15 cellular contexts compared by ENCODE assay signal in genomic region chr19:5707576-5708575, GRCh38. TPM values are rescaled to one million over a fixed set of nuclear protein-coding genes. Genes with fewer than 3 reads are reported as not detected.
DNase-seq lines count a peak whose midpoint lies in the region; ATAC-seq and TF ChIP-seq lines count a peak whose summit lies in the region.
"Had no signal": no experiment of that assay in that cellular context is flagged by ENCODE, and none has a peak within 500 bp of the region (broad histone marks: within the 10 kb centered on the region; RNA-seq: fewer than 3 reads in every experiment).

No MANE protein-coding gene starts in this region.

- H3K27me3 ChIP-seq in upper lobe of right lung, result no peaks in the 10 kb centered on the region
- H3K27me3 ChIP-seq: SJSA1 had no signal

- ATAC-seq in stimulated activated naive CD8-positive, alpha-beta T cell treated with anti-CD3 and anti-CD28 coated beads, Interleukin-15, amount 100 ng/mL, for 72 hours, result peak; percentile 16
- no peak for ATAC-seq in stimulated activated naive CD8-positive, alpha-beta T cell treated with anti-CD3 and anti-CD28 coated beads, Interleukin-15, Interleukin-2, amounts not matched to agents 100 U/mL and 50 U/mL, for 24 hours
- ATAC-seq in activated CD8-positive, alpha-beta T cell treated with anti-CD3 and anti-CD28 coated beads, Interleukin-2, amount 10 ng/mL, durations not matched to agents 7 days and 5 days, result peak; percentile 7
- peak; percentile 6 for ATAC-seq in upper lobe of right lung
- no peak for ATAC-seq in GM18517 (IDR thresholded peaks at IDR 0.05; ENCODE audit: unreplicated experiment)

- H3K36me3 Mint-ChIP-seq in activated CD8-positive, alpha-beta T cell treated with anti-CD3 and anti-CD28 coated beads, Interleukin-2, amount 10 ng/mL, durations not matched to agents 7 days and 5 days (ENCODE audit: low read depth), result peaks cover 47% of the 10 kb centered on the region

- TF ChIP-seq CTCF in upper lobe of right lung (IDR thresholded peaks at IDR 0.05), result no peak

- H3K9me3 ChIP-seq in upper lobe of right lung, result no peaks in the 10 kb centered on the region
- H3K9me3 ChIP-seq: SJSA1 had no signal

- no peak overlapping the region for H3K4me3 Mint-ChIP-seq in stimulated activated naive CD8-positive, alpha-beta T cell treated with anti-CD3 and anti-CD28 coated beads, Interleukin-15, amount 100 ng/mL, for 72 hours
- no peak overlapping the region for H3K4me3 Mint-ChIP-seq in activated CD8-positive, alpha-beta T cell treated with anti-CD3 and anti-CD28 coated beads, Interleukin-2, amount 10 ng/mL, durations not matched to agents 7 days and 5 days

- no peak overlapping the region for H3K4me3 ChIP-seq in upper lobe of right lung
- H3K4me3 ChIP-seq: SJSA1 had no signal

- H3K27me3 Mint-ChIP-seq in stimulated activated naive CD8-positive, alpha-beta T cell treated with anti-CD3 and anti-CD28 coated beads, Interleukin-15, amount 100 ng/mL, for 72 hours, result no peaks in the 10 kb centered on the region
- H3K27me3 Mint-ChIP-seq in activated CD8-positive, alpha-beta T cell treated with anti-CD3 and anti-CD28 coated beads, Interleukin-2, amount 10 ng/mL, durations not matched to agents 7 days and 5 days (ENCODE audit: low read depth), result no peaks in the 10 kb centered on the region

- no peak for DNase-seq in stimulated activated naive CD8-positive, alpha-beta T cell treated with anti-CD3 and anti-CD28 coated beads, Interleukin-15, amount 100 ng/mL, for 72 hours
- DNase-seq in stimulated activated naive CD8-positive, alpha-beta T cell treated with anti-CD3 and anti-CD28 coated beads, Interleukin-15, Interleukin-2, amounts not matched to agents 100 U/mL and 50 U/mL, for 24 hours, result no peak
- no peak for DNase-seq in activated CD8-positive, alpha-beta T cell treated with anti-CD3 and anti-CD28 coated beads, Interleukin-2, amount 10 ng/mL, durations not matched to agents 7 days and 5 days
- peak; percentile 54 for DNase-seq in islet precursor cell
- DNase-seq in upper lobe of right lung, result no peak
- no peak for DNase-seq in NCI-H69 (lab: John Stamatoyannopoulos, UW)
- DNase-seq in cortex of kidney (lab: John Stamatoyannopoulos, UW), result no peak
- DNase-seq: AML-193, NCI-H1048, NCI-H146, NCI-H345 had no signal

- H3K27ac ChIP-seq in upper lobe of right lung, result no peak overlapping the region
- H3K27ac ChIP-seq: SJSA1 had no signal

- no peaks in the 10 kb centered on the region for H3K4me1 ChIP-seq in upper lobe of right lung
- H3K4me1 ChIP-seq: SJSA1 had no signal

- CTCF ChIA-PET in activated CD8-positive, alpha-beta T cell treated with anti-CD3 and anti-CD28 coated beads, Interleukin-2, amount 10 ng/mL, durations not matched to agents 7 days and 5 days (lab: Charles Lee), result interaction anchor here (1.6 to 2.0 kb wide), 2 partner anchors 17 to 21 kb away, joined by 4 read pairs; no protein-coding TSS in a partner anchor

- no peaks in the 10 kb centered on the region for H3K9me3 Mint-ChIP-seq in stimulated activated naive CD8-positive, alpha-beta T cell treated with anti-CD3 and anti-CD28 coated beads, Interleukin-15, amount 100 ng/mL, for 72 hours
- H3K9me3 Mint-ChIP-seq in activated CD8-positive, alpha-beta T cell treated with anti-CD3 and anti-CD28 coated beads, Interleukin-2, amount 10 ng/mL, durations not matched to agents 7 days and 5 days (ENCODE audit: insufficient read depth), result no peaks in the 10 kb centered on the region

- POLR2A ChIA-PET in activated CD8-positive, alpha-beta T cell treated with anti-CD3 and anti-CD28 coated beads, Interleukin-2, amount 10 ng/mL, durations not matched to agents 7 days and 5 days (lab: Charles Lee), result interaction anchor here (3.0 kb wide), 1 partner anchor 11 kb away, joined by 11 read pairs; no protein-coding TSS in a partner anchor

- H3K4me1 Mint-ChIP-seq in stimulated activated naive CD8-positive, alpha-beta T cell treated with anti-CD3 and anti-CD28 coated beads, Interleukin-15, amount 100 ng/mL, for 72 hours, result no peaks in the 10 kb centered on the region
- no peaks in the 10 kb centered on the region for H3K4me1 Mint-ChIP-seq in activated CD8-positive, alpha-beta T cell treated with anti-CD3 and anti-CD28 coated beads, Interleukin-2, amount 10 ng/mL, durations not matched to agents 7 days and 5 days (ENCODE audit: low read depth)

- peaks cover 87% of the 10 kb centered on the region for H3K36me3 ChIP-seq in upper lobe of right lung

- intact Hi-C loops in upper lobe of right lung (cut with DNase I), result no loop called here

- no peak overlapping the region for H3K27ac Mint-ChIP-seq in stimulated activated naive CD8-positive, alpha-beta T cell treated with anti-CD3 and anti-CD28 coated beads, Interleukin-15, amount 100 ng/mL, for 72 hours
- H3K27ac Mint-ChIP-seq in activated CD8-positive, alpha-beta T cell treated with anti-CD3 and anti-CD28 coated beads, Interleukin-2, amount 10 ng/mL, durations not matched to agents 7 days and 5 days, result no peak overlapping the region

RNA-seq across cellular contexts. Expression of gene LONP1, which starts 12.1 kb away (rescaled TPM):
- 100 to 1,000 TPM; 114 to 129 TPM for total RNA-seq in activated CD8-positive, alpha-beta T cell treated with anti-CD3 and anti-CD28 coated beads, Interleukin-2, amount 10 ng/mL, durations not matched to agents 7 days and 5 days
- total RNA-seq in upper lobe of right lung, result 79.1 TPM

RNA-seq across cellular contexts. Expression of gene CATSPERD, which starts 12.6 kb away (rescaled TPM):
- total RNA-seq in activated CD8-positive, alpha-beta T cell treated with anti-CD3 and anti-CD28 coated beads, Interleukin-2, amount 10 ng/mL, durations not matched to agents 7 days and 5 days, result not detected
- not detected for total RNA-seq in upper lobe of right lung
- total RNA-seq: A673, HT1080, SJSA1 had no signal

RNA-seq across cellular contexts. Expression of gene RPL36, which starts 17.8 kb away (rescaled TPM):
- 100 to 1,000 TPM; 926 to 951 TPM for total RNA-seq in activated CD8-positive, alpha-beta T cell treated with anti-CD3 and anti-CD28 coated beads, Interleukin-2, amount 10 ng/mL, durations not matched to agents 7 days and 5 days
- total RNA-seq in upper lobe of right lung, result 564 TPM

RNA-seq across cellular contexts. Expression of gene HSD11B1L, which starts 27.0 kb away (rescaled TPM):
- 1 to 10 TPM; 2.0 to 2.1 TPM for total RNA-seq in activated CD8-positive, alpha-beta T cell treated with anti-CD3 and anti-CD28 coated beads, Interleukin-2, amount 10 ng/mL, durations not matched to agents 7 days and 5 days
- total RNA-seq in upper lobe of right lung, result 6.6 TPM

RNA-seq across cellular contexts. Expression of gene MICOS13, which starts 27.6 kb away (rescaled TPM):
- total RNA-seq in activated CD8-positive, alpha-beta T cell treated with anti-CD3 and anti-CD28 coated beads, Interleukin-2, amount 10 ng/mL, durations not matched to agents 7 days and 5 days, result 10 to 100 TPM; 53.1 to 55.1 TPM
- total RNA-seq in upper lobe of right lung, result 48.3 TPM

Comparison
In these comparisons a context has a peak if more than half of its experiments do, and no peak if none do; other contexts are left out.
1. ATAC-seq: peak in stimulated activated naive CD8-positive, alpha-beta T cell treated with anti-CD3 and anti-CD28 coated beads, Interleukin-15, amount 100 ng/mL, for 72 hours (single experiment), activated CD8-positive, alpha-beta T cell treated with anti-CD3 and anti-CD28 coated beads, Interleukin-2, amount 10 ng/mL, durations not matched to agents 7 days and 5 days (single experiment) and upper lobe of right lung (single experiment); none in stimulated activated naive CD8-positive, alpha-beta T cell treated with anti-CD3 and anti-CD28 coated beads, Interleukin-15, Interleukin-2, amounts not matched to agents 100 U/mL and 50 U/mL, for 24 hours (single experiment) and GM18517 (single experiment).